Comparison of ENCODE assay signal across 9 cellular contexts in genomic region chr11:100936781-100937180, GRCh38.
"Had no signal": no experiment of that assay in that cellular context is flagged by ENCODE, and none has a peak within 500 bp of the region (broad histone marks: within the 10 kb centered on the region; RNA-seq: fewer than 3 reads in every experiment).

No MANE protein-coding gene starts in this region.

- FAIRE-seq: H1, K562 had no signal

- H3K9me3 Mint-ChIP-seq: GM23338, HFFc6 had no signal

- H3K4me3 Mint-ChIP-seq: GM23338, HFFc6 had no signal

- H3K36me3 ChIP-seq: HAP-1 had no signal

- H3K4me3 ChIP-seq: GM23338, HAP-1, K562 had no signal

- H3K27ac ChIP-seq: HL-60 had no signal

- DNase-seq: H7, HFFc6, IMR-90, KG1 had no signal

- H3K27ac Mint-ChIP-seq: GM23338, HFFc6 had no signal

- H3K9me3 ChIP-seq: HAP-1 had no signal
